Comparison of ENCODE assay signal across 1 cellular context in the genomic region with DNA sequence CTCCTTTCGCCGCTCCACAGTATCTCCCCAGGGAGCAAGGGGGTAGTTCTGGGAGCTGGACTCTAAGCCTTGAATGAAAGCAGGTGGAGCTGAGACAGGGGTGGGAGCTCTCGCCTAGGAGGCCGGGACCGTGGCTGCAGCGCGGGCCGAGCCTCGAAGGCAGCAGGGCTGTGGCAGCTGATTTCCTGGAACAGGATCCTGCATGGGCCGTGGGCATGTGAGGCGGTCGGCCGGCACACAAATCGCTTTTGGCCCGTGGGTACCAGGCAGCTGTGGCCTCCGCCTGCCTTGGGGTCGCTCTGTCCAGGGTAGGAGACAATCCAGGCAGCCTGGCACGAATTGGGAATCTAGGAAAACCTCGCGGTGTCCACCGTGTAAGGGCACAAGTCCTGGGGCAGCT.
TF ChIP-seq lines count a peak whose summit lies in the region.

No MANE protein-coding gene starts in this region.

TF ChIP-seq in H1, 55 proteins besides CTCF, POLR2A, EP300 and RAD21:
- TF ChIP-seq SIRT6 (IDR thresholded peaks at IDR 0.05; ENCODE audit: low read length) (no peak), TAF7 (optimal IDR thresholded peaks at IDR 0.05; ENCODE audit: borderline replicate concordance, low read depth, low read length) (no peak), EZH2 (IDR thresholded peaks at IDR 0.05; ENCODE audit: low read depth, low read length, severe bottlenecking) (no peak), CBX8 (IDR thresholded peaks at IDR 0.05; ENCODE audit: borderline replicate concordance, low read depth, low read length) (no peak), SUZ12 (IDR thresholded peaks at IDR 0.05; ENCODE audit: low read length) (no peak), SIN3A (conservative IDR thresholded peaks at IDR 0.05 in 1 of 2, IDR thresholded peaks at IDR 0.05 in 1 of 2; ENCODE audit: low read depth in 1 of 2, low read length in 2 of 2) (no peak), NANOG (IDR thresholded peaks at IDR 0.05; ENCODE audit: insufficient read depth, low read depth, low read length, poor library complexity, severe bottlenecking) (no peak), SP1 (IDR thresholded peaks at IDR 0.05; ENCODE audit: low read depth, low read length) (no peak)
